In the genomic region with DNA sequence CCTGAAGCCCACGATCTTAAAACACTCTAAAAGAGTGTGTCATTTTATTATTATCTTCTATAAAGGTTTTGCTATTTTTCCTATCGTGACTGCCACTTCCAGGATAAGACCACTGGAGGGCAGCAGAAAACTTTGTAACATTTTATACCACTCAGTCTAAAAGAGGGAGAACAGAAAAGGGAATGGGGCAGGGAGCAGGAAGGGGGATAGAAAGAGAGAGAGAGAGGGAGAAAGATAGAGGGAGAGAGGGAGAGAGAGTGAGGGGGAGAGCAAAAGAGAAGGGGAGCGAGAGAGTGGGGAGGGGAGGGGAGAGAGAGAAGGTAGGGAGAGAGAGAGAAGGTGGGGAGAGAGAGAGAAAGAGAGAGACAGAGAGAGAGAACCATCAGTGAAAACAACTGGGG, we compare ENCODE assay signal across 9 cellular contexts. TPM values are rescaled to one million over a fixed set of nuclear protein-coding genes. Genes with fewer than 3 reads are reported as not detected.
A peak's percentile ranks its signal among the peaks of the same experiment; 100 is the strongest.
DNase-seq lines count a peak whose midpoint lies in the region; ATAC-seq, FAIRE-seq and TF ChIP-seq lines count a peak whose summit lies in the region.
"Had no signal": no experiment of that assay in that cellular context is flagged by ENCODE, and none has a peak within 500 bp of the region (broad histone marks: within the 10 kb centered on the region; RNA-seq: fewer than 3 reads in every experiment).

No MANE protein-coding gene starts in this region.

- H3K27me3 ChIP-seq in CD8-positive, alpha-beta T cell (ENCODE audit: insufficient read depth, low read length): no peaks in the 10 kb centered on the region
- H3K27me3 ChIP-seq in esophagus muscularis mucosa: no peaks in the 10 kb centered on the region

- H3K4me1 Mint-ChIP-seq in CD8-positive, alpha-beta T cell (ENCODE audit: low read depth): peaks cover 8% of the 10 kb centered on the region
- peaks cover 4 to 13% (median 5%) of the 10 kb centered on the region in 3 donors for H3K4me1 Mint-ChIP-seq in naive B cell

- no peak overlapping the region for H3K27ac ChIP-seq in CD8-positive, alpha-beta T cell (ENCODE audit: low read depth, low read length)
- peak overlapping the region; percentile 8 to 60 (median 42) for H3K27ac ChIP-seq in esophagus muscularis mucosa (replicated peaks in 1 of 4)

- no peak for TF ChIP-seq POLR2A in esophagus muscularis mucosa (IDR thresholded peaks at IDR 0.05; ENCODE audit: low read depth)

- intact Hi-C loops in CD8-positive, alpha-beta T cell (cut with DNase I, micrococcal nuclease): loop anchor here (1.0 to 10.0 kb wide), 12 partner anchors 39 to 739 kb away; partner anchors contain the start of genes ERP27 (in 1 of the 2), MGP (in 1 of the 2) and RERG (in 1 of the 2)
- intact Hi-C loops in esophagus muscularis mucosa (cut with DNase I): loop anchor here (1.0 to 10.0 kb wide), 4 partner anchors 42 to 377 kb away; partner anchors contain the start of genes MGP and RERG

- H3K4me3 ChIP-seq in CD8-positive, alpha-beta T cell (ENCODE audit: low read depth, low read length): no peak overlapping the region
- no peak overlapping the region for H3K4me3 ChIP-seq in esophagus muscularis mucosa

- TF ChIP-seq CTCF in CD8-positive, alpha-beta T cell (IDR thresholded peaks at IDR 0.05): peak; percentile 88
- peak; percentile 76 to 86 (median 83) for TF ChIP-seq CTCF in esophagus muscularis mucosa (IDR thresholded peaks at IDR 0.05)

- DNase-seq in CD8-positive, alpha-beta T cell: peak; percentile 7 to 68 (median 24)
- DNase-seq in GM19238 (ENCODE audit: insufficient read length, low spot score) (peak; percentile 16), NCI-H2171 treated with DMSO at 0.1 percent for 48 hours (lab: John Stamatoyannopoulos, UW) (peak; percentile 53), esophagus muscularis mucosa (ENCODE audit: extremely low spot score) (no peak), naive B cell (peak; percentile 42), urothelium cell line (ENCODE audit: low spot score) (peak; percentile 64)
- peak; percentile 33 to 46 for DNase-seq in activated CD4-positive, alpha-beta T cell treated with anti-CD3 and anti-CD28 coated beads, Interleukin-2, amount 50 U/mL, for 48 hours

- no peaks in the 10 kb centered on the region for H3K36me3 Mint-ChIP-seq in CD8-positive, alpha-beta T cell
- no peaks in the 10 kb centered on the region for H3K36me3 Mint-ChIP-seq in naive B cell

- CTCF ChIA-PET in CD8-positive, alpha-beta T cell (lab: Charles Lee): interaction anchor here (0.6 to 8.7 kb wide), 35 partner anchors 9 to 424 kb away, joined by 3 to 111 read pairs (median 4); partner anchors contain the start of genes ERP27 and RERG

- H3K4me1 ChIP-seq in CD8-positive, alpha-beta T cell (ENCODE audit: insufficient read depth, low read length): peaks cover 9% of the 10 kb centered on the region
- H3K4me1 ChIP-seq in esophagus muscularis mucosa: peaks cover 42 to 72% (median 55%) of the 10 kb centered on the region in 4 donors

- no peaks in the 10 kb centered on the region for H3K9me3 ChIP-seq in CD8-positive, alpha-beta T cell (ENCODE audit: low read length)
- no peaks in the 10 kb centered on the region for H3K9me3 ChIP-seq in esophagus muscularis mucosa

- no peak overlapping the region for H3K27ac Mint-ChIP-seq in CD8-positive, alpha-beta T cell
- peak overlapping the region in 5 of 6 donors; percentile 14 to 92 (median 88) for H3K27ac Mint-ChIP-seq in naive B cell
- H3K27ac Mint-ChIP-seq: T-helper 1 cell treated with Interleukin-12 subunit alpha and Interleukin-12 subunit beta and Interleukin-4 antibody, amounts not matched to agents 30 μg/mL and 1 μg/mL, for 36 hours had no signal

- POLR2A ChIA-PET in CD8-positive, alpha-beta T cell (lab: Charles Lee): interaction anchor here (0.7 to 1.3 kb wide), 2 partner anchors 143 to 150 kb away, joined by 3 to 4 read pairs; no protein-coding TSS in a partner anchor

- TF ChIP-seq EP300 in esophagus muscularis mucosa (IDR thresholded peaks at IDR 0.05): no peak

- H3K36me3 ChIP-seq in CD8-positive, alpha-beta T cell (ENCODE audit: insufficient read depth, low read length): no peaks in the 10 kb centered on the region
- H3K36me3 ChIP-seq in esophagus muscularis mucosa: no peaks in the 10 kb centered on the region

- FAIRE-seq in urothelium cell line (lab: Jason Lieb, UNC): no peak

- peak; percentile 71 for ATAC-seq in CD8-positive, alpha-beta T cell
- peak; percentile 38 to 65 for ATAC-seq in naive B cell (ENCODE audit: low read depth in 2 of 2)
- ATAC-seq in GM21447 (IDR thresholded peaks at IDR 0.05; ENCODE audit: unreplicated experiment): no peak

- no peak overlapping the region for H3K4me3 Mint-ChIP-seq in CD8-positive, alpha-beta T cell
- H3K4me3 Mint-ChIP-seq in naive B cell: peak overlapping the region in 1 of 8 donors; percentile 7
- H3K4me3 Mint-ChIP-seq: T-helper 1 cell treated with Interleukin-12 subunit alpha and Interleukin-12 subunit beta and Interleukin-4 antibody, amounts not matched to agents 30 μg/mL and 1 μg/mL, for 36 hours had no signal

- H3K9me3 Mint-ChIP-seq in CD8-positive, alpha-beta T cell: no peaks in the 10 kb centered on the region
- no peaks in the 10 kb centered on the region for H3K9me3 Mint-ChIP-seq in naive B cell
- H3K9me3 Mint-ChIP-seq: T-helper 1 cell treated with Interleukin-12 subunit alpha and Interleukin-12 subunit beta and Interleukin-4 antibody, amounts not matched to agents 30 μg/mL and 1 μg/mL, for 36 hours had no signal

- 7% methylated on average over 3 of the region's 3 CpGs for WGBS in esophagus muscularis mucosa

- H3K27me3 Mint-ChIP-seq in CD8-positive, alpha-beta T cell (ENCODE audit: low read depth): no peaks in the 10 kb centered on the region
- H3K27me3 Mint-ChIP-seq in naive B cell: no peaks in the 10 kb centered on the region

RNA-seq across cellular contexts. Expression of gene ART4, which starts 2.0 kb away (rescaled TPM):
- total RNA-seq in CD8-positive, alpha-beta T cell: not detected
- 1 to 10 TPM in 3 of 4 donors, under 1 TPM in 1; 0.83 to 2.7 (median 1.9) TPM for total RNA-seq in esophagus muscularis mucosa
- polyA plus RNA-seq in naive B cell (ENCODE audit: low read depth in 6 of 6): not detected

RNA-seq across cellular contexts. Expression of gene SMCO3, which starts 31.4 kb away (rescaled TPM):
- total RNA-seq in CD8-positive, alpha-beta T cell: not detected
- under 1 TPM in 1 of 4 donors, not detected in 3; 0.23 TPM for total RNA-seq in esophagus muscularis mucosa
- polyA plus RNA-seq in naive B cell (ENCODE audit: low read depth in 6 of 6): under 1 TPM in 3 of 6 donors, not detected in 3; 0.23 to 0.65 (median 0.35) TPM

RNA-seq across cellular contexts. Expression of gene MGP, which starts 40.3 kb away (rescaled TPM):
- total RNA-seq in CD8-positive, alpha-beta T cell: under 1 TPM; 0.38 to 0.42 TPM
- 100 to 1,000 TPM; 604 to 929 (median 711) TPM for total RNA-seq in esophagus muscularis mucosa
- polyA plus RNA-seq in naive B cell (ENCODE audit: low read depth in 6 of 6): 1 to 10 TPM in 1 of 6 donors, under 1 TPM in 2, not detected in 3; 0.29 to 1.4 (median 0.57) TPM

RNA-seq across cellular contexts. Expression of gene C12orf60, which starts 41.9 kb away (rescaled TPM):
- total RNA-seq in CD8-positive, alpha-beta T cell: under 1 TPM in 1 of 2 experiments, not detected in 1; 0.14 TPM
- total RNA-seq in esophagus muscularis mucosa: 1 to 10 TPM in 2 of 4 donors, under 1 TPM in 2; 0.66 to 2.1 (median 1.1) TPM
- 1 to 10 TPM in 5 of 6 donors, not detected in 1; 1.1 to 1.9 (median 1.6) TPM for polyA plus RNA-seq in naive B cell (ENCODE audit: low read depth in 6 of 6)

RNA-seq across cellular contexts. Expression of gene WBP11, which starts 42.1 kb away (rescaled TPM):
- 100 to 1,000 TPM; 171 to 184 TPM for total RNA-seq in CD8-positive, alpha-beta T cell
- total RNA-seq in esophagus muscularis mucosa: 10 to 100 TPM; 18.2 to 25.7 (median 19.1) TPM
- 10 to 100 TPM; 37.0 to 69.1 (median 59.0) TPM for polyA plus RNA-seq in naive B cell (ENCODE audit: low read depth in 6 of 6)

Comparison
In these comparisons a context has a peak if more than half of its experiments do, and no peak if none do; other contexts are left out.
1. RNA of gene MGP, which starts 40.3 kb away (total RNA-seq): 604 to 929 TPM in esophagus muscularis mucosa; 0.38 to 0.42 TPM in CD8-positive, alpha-beta T cell; every median in the first group is over 100 times any median in the second.